27 cellular contexts compared by ENCODE assay signal in the genomic region with DNA sequence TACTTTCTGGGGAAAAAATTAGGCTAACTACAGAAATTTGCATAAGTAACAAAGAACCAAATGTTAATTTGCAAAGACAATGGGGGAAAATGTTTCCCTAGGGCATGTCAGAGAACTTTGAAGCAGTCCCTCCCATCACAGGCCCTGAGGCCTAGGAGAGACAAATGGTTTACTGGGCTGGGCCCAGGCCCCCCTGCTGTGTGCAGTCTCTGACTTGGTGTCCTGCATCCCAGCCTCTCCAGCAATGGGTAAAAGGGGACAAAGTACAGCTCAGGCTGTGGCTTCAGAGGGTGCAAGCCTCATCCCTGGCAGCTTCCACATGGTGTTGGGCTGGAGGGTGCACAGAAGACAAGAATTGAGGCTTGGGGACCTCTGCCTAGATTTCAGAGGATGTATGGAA.
"Had no signal": no experiment of that assay in that cellular context is flagged by ENCODE, and none has a peak within 500 bp of the region (broad histone marks: within the 10 kb centered on the region; RNA-seq: fewer than 3 reads in every experiment).

No MANE protein-coding gene starts in this region.

- H3K27ac Mint-ChIP-seq: natural killer cell treated with Interleukin-12 subunit alpha and Interleukin-12 subunit beta and Interleukin-15 and Interleukin-18, amount 100 ng/mL, for 72 hours; progenitor cell of endocrine pancreas; stimulated activated effector memory CD8-positive, alpha-beta T cell treated with anti-CD3 and anti-CD28 coated beads, Interleukin-12 subunit alpha, Interleukin-12 subunit beta, amount 100 ng/mL, for 72 hours; stimulated activated naive B cell treated with anti-CD40 and anti-IgM and Interleukin-4, amounts not matched to agents 10 μg/mL and 1 μg/mL and 100 μg/mL, for 72 hours; stimulated activated naive CD8-positive, alpha-beta T cell treated with anti-CD3 and anti-CD28 coated beads, Interleukin-15, Interleukin-2, amounts not matched to agents 100 ng/mL and 50 ng/mL, for 24 hours had no signal

- H3K4me3 Mint-ChIP-seq: natural killer cell treated with Interleukin-12 subunit alpha and Interleukin-12 subunit beta and Interleukin-15 and Interleukin-18, amount 100 ng/mL, for 72 hours; nephron progenitor cell; neural crest cell; stimulated activated effector memory CD8-positive, alpha-beta T cell treated with anti-CD3 and anti-CD28 coated beads, Interleukin-12 subunit alpha, Interleukin-12 subunit beta, amount 100 ng/mL, for 72 hours; stimulated activated naive B cell treated with anti-CD40 and anti-IgM and Interleukin-4, amounts not matched to agents 10 μg/mL and 1 μg/mL and 100 μg/mL, for 72 hours; stimulated activated naive CD8-positive, alpha-beta T cell treated with anti-CD3 and anti-CD28 coated beads, Interleukin-15, Interleukin-2, amounts not matched to agents 100 ng/mL and 50 ng/mL, for 24 hours had no signal

- H3K27me3 Mint-ChIP-seq: natural killer cell treated with Interleukin-12 subunit alpha and Interleukin-12 subunit beta and Interleukin-15 and Interleukin-18, amount 100 ng/mL, for 72 hours; progenitor cell of endocrine pancreas; stimulated activated naive B cell treated with anti-CD40 and anti-IgM and Interleukin-4, amounts not matched to agents 10 μg/mL and 1 μg/mL and 100 μg/mL, for 72 hours; stimulated activated naive CD8-positive, alpha-beta T cell treated with anti-CD3 and anti-CD28 coated beads, Interleukin-15, Interleukin-2, amounts not matched to agents 100 ng/mL and 50 ng/mL, for 24 hours had no signal

- H3K36me3 ChIP-seq: ovary, right lobe of liver, sigmoid colon, stomach, thoracic aorta, thyroid gland, tibial nerve, upper lobe of left lung, vagina had no signal

- H3K9ac ChIP-seq: parathyroid adenoma had no signal

- DNase-seq: nephron progenitor cell; occipital lobe; ovary; psoas muscle; right lobe of liver; sigmoid colon; small intestine; stimulated activated CD4-positive, alpha-beta T cell treated with anti-CD3 and anti-CD28 coated beads, Interleukin-15, amount 100 ng/mL, for 24 hours; stimulated activated CD4-positive, alpha-beta T cell treated with anti-CD3 and anti-CD28 coated beads, Interleukin-2, amount 100 ng/mL, for 24 hours; stimulated activated CD4-positive, alpha-beta T cell treated with anti-CD3 and anti-CD28 coated beads, Interleukin-2, amount 100 ng/mL, for 48 hours; stimulated activated CD4-positive, alpha-beta T cell treated with anti-CD3 and anti-CD28 coated beads, Interleukin-4, amount 100 ng/mL, for 24 hours; stimulated activated naive B cell treated with anti-CD40 and anti-IgM and Interleukin-4, amounts not matched to agents 10 μg/mL and 1 μg/mL and 100 μg/mL, for 72 hours; stimulated activated naive CD4-positive, alpha-beta T cell treated with Interleukin-2 at 50 U/mL for 16 hours; stomach; thyroid gland; trophoblast cell; upper lobe of left lung had no signal

- H3K9me3 Mint-ChIP-seq: stimulated activated naive CD8-positive, alpha-beta T cell treated with anti-CD3 and anti-CD28 coated beads, Interleukin-15, Interleukin-2, amounts not matched to agents 100 ng/mL and 50 ng/mL, for 24 hours had no signal

- H3K27ac ChIP-seq: ovary, parathyroid adenoma, psoas muscle, right lobe of liver, sigmoid colon, stomach, thoracic aorta, thyroid gland, tibial nerve, upper lobe of left lung, vagina had no signal

- H3K27me3 ChIP-seq: ovary, right lobe of liver, sigmoid colon, stomach, thyroid gland, tibial nerve, upper lobe of left lung, vagina had no signal

- H2AFZ ChIP-seq: parathyroid adenoma had no signal

- H3K79me2 ChIP-seq: parathyroid adenoma had no signal

- H3K4me1 Mint-ChIP-seq: neural crest cell; stimulated activated effector memory CD8-positive, alpha-beta T cell treated with anti-CD3 and anti-CD28 coated beads, Interleukin-12 subunit alpha, Interleukin-12 subunit beta, amount 100 ng/mL, for 72 hours; stimulated activated naive B cell treated with anti-CD40 and anti-IgM and Interleukin-4, amounts not matched to agents 10 μg/mL and 1 μg/mL and 100 μg/mL, for 72 hours had no signal

- H3K9me3 ChIP-seq: ovary, psoas muscle, right lobe of liver, sigmoid colon, stomach, thoracic aorta, thyroid gland, tibial nerve, upper lobe of left lung, vagina had no signal

- H3K4me3 ChIP-seq: ovary, psoas muscle, right lobe of liver, sigmoid colon, stomach, thoracic aorta, thyroid gland, tibial nerve, upper lobe of left lung, vagina had no signal

- ATAC-seq: natural killer cell treated with Interleukin-12 subunit alpha and Interleukin-12 subunit beta and Interleukin-15 and Interleukin-18, amount 100 ng/mL, for 72 hours; psoas muscle; right cardiac atrium; right lobe of liver; stimulated activated effector memory CD8-positive, alpha-beta T cell treated with anti-CD3 and anti-CD28 coated beads, Interleukin-12 subunit alpha, Interleukin-12 subunit beta, amount 100 ng/mL, for 72 hours; stimulated activated naive B cell treated with anti-CD40 and anti-IgM and Interleukin-4, amounts not matched to agents 10 μg/mL and 1 μg/mL and 100 μg/mL, for 72 hours had no signal

- H3K4me1 ChIP-seq: parathyroid adenoma, psoas muscle, right lobe of liver, thyroid gland, tibial nerve, upper lobe of left lung, vagina had no signal

- H3K36me3 Mint-ChIP-seq: natural killer cell treated with Interleukin-12 subunit alpha and Interleukin-12 subunit beta and Interleukin-15 and Interleukin-18, amount 100 ng/mL, for 72 hours; stimulated activated effector memory CD8-positive, alpha-beta T cell treated with anti-CD3 and anti-CD28 coated beads, Interleukin-12 subunit alpha, Interleukin-12 subunit beta, amount 100 ng/mL, for 72 hours; stimulated activated naive B cell treated with anti-CD40 and anti-IgM and Interleukin-4, amounts not matched to agents 10 μg/mL and 1 μg/mL and 100 μg/mL, for 72 hours had no signal
